Comparison of ENCODE assay signal across 8 cellular contexts in the genomic region with DNA sequence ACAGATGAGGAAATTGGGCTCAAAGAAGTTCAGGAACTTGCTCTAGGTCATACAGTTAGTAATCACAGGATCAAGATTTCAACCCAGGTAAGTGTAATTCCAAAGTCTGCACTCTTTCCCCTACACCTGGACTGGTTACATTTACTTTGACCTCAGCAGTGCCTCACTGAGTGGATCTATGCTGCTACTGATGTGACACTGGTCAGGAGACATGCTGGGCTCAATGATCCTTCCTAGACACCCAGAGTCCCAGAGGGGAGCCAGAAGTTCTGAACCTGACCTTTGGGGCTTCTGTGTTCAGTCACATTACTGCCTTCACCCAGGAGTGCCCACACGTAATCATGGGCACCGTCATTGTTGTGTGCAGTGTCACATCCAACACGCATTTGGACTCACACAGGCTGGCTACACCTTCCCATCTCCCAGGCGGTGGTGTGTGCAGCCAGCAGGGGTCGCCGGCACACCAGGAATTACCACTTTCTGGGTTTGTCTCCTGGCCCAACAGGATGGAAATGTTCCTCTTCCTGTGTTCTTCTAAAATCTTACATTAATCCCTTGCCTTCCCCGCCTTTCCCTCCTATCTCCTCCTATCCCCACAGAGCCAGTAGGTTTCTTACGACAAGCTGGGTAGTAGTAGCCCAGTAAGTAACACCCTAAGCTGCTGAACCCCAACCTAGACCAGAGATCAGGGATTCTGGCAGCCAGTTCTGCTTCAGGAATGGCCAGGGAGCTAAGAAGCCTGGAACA. TPM values are rescaled to one million over a fixed set of nuclear protein-coding genes. Genes with fewer than 3 reads are reported as not detected.
A peak's percentile ranks its signal among the peaks of the same experiment; 100 is the strongest.
DNase-seq lines count a peak whose midpoint lies in the region; ATAC-seq lines count a peak whose summit lies in the region.

No MANE protein-coding gene starts in this region.

- H3K27ac Mint-ChIP-seq in CD8-positive, alpha-beta memory T cell = peak overlapping the region in 1 of 8 donors; percentile 51

- H3K9me3 ChIP-seq in CD8-positive, alpha-beta memory T cell (ENCODE audit: low read length) = no peaks in the 10 kb centered on the region

- ATAC-seq in GM21723 (IDR thresholded peaks at IDR 0.05; ENCODE audit: unreplicated experiment) = no peak

- H3K4me3 ChIP-seq in CD8-positive, alpha-beta memory T cell (ENCODE audit: low read length) = no peak overlapping the region
- no peak overlapping the region for H3K4me3 ChIP-seq in H7 (ENCODE audit: insufficient read depth, low read depth, low read length)

- peaks cover 33 to 88% of the 10 kb centered on the region in 2 donors for H3K27me3 Mint-ChIP-seq in CD8-positive, alpha-beta memory T cell

- no peak overlapping the region for H3K27ac ChIP-seq in CD8-positive, alpha-beta memory T cell (ENCODE audit: low read depth, low read length)
- no peak overlapping the region for H3K27ac ChIP-seq in caudate nucleus (ENCODE audit: low read depth, low read length)

- H3K27me3 ChIP-seq in CD8-positive, alpha-beta memory T cell (ENCODE audit: insufficient read depth, low read length, poor library complexity, severe bottlenecking) = peaks cover 49% of the 10 kb centered on the region
- H3K27me3 ChIP-seq in H7 (ENCODE audit: control insufficient read depth, insufficient read depth, low read length) = peaks cover 41% of the 10 kb centered on the region

- POLR2A ChIA-PET in CD8-positive, alpha-beta memory T cell (lab: Charles Lee) = no interaction called here

- DNase-seq in CD8-positive, alpha-beta memory T cell = peak; percentile 58 to 83 (median 68)
- peak; percentile 79 for DNase-seq in H7
- DNase-seq in NCI-H2227 (lab: John Stamatoyannopoulos, UW; ENCODE audit: unreplicated experiment) = peak; percentile 68
- peak; percentile 66 for DNase-seq in activated CD4-positive, alpha-beta T cell treated with anti-CD3 and anti-CD28 coated beads for 1 hour
- peak in 58 of 61 donors; percentile 32 to 92 (median 70) for DNase-seq in caudate nucleus (lab: John Stamatoyannopoulos, UW)
- DNase-seq in kidney tubule cell (ENCODE audit: low spot score) = peak; percentile 77
- peak; percentile 77 for DNase-seq in stimulated activated CD4-positive, alpha-beta T cell treated with anti-CD3 and anti-CD28 coated beads, Interleukin-4, amount 100 ng/mL, for 1 hour

- H3K4me1 ChIP-seq in CD8-positive, alpha-beta memory T cell (ENCODE audit: insufficient read depth, low read length) = peaks cover 2% of the 10 kb centered on the region

- H3K4me3 Mint-ChIP-seq in CD8-positive, alpha-beta memory T cell = peak overlapping the region in 1 of 7 donors; percentile 14

- no peaks in the 10 kb centered on the region for H3K36me3 ChIP-seq in CD8-positive, alpha-beta memory T cell (ENCODE audit: insufficient read depth, low read length)
- no peaks in the 10 kb centered on the region for H3K36me3 ChIP-seq in H7 (replicated peaks; ENCODE audit: control insufficient read depth, insufficient read depth, low read length)

- no peaks in the 10 kb centered on the region for H3K9me3 Mint-ChIP-seq in CD8-positive, alpha-beta memory T cell

- H3K36me3 Mint-ChIP-seq in CD8-positive, alpha-beta memory T cell = no peaks in the 10 kb centered on the region

- CTCF ChIA-PET in CD8-positive, alpha-beta memory T cell (lab: Charles Lee) = interaction anchor here (0.8 to 9.3 kb wide), 15 partner anchors 12 to 300 kb away, joined by 3 to 238 read pairs (median 5); partner anchors contain the start of gene ATP5MC2

- H3K4me1 Mint-ChIP-seq in CD8-positive, alpha-beta memory T cell = peaks cover 3 to 6% (median 6%) of the 10 kb centered on the region in 3 donors

RNA-seq across cellular contexts. Expression of gene CALCOCO1, which starts 25.6 kb away (rescaled TPM):
- total RNA-seq in CD8-positive, alpha-beta memory T cell = 10 to 100 TPM; 29.5 to 31.4 TPM
- polyA plus RNA-seq in CD8-positive, alpha-beta memory T cell = 73.9 TPM
- 17.3 and 18.7 TPM in 2 replicates for total RNA-seq in H7 (2014; rRNA removed; shearing (Covaris generic))

RNA-seq across cellular contexts. Expression of gene ATP5MC2, which starts 25.8 kb away (rescaled TPM):
- total RNA-seq in CD8-positive, alpha-beta memory T cell = 100 to 1,000 TPM; 342 to 350 TPM
- polyA plus RNA-seq in CD8-positive, alpha-beta memory T cell = 529 TPM
- 382 and 460 TPM in 2 replicates for total RNA-seq in H7 (2014; rRNA removed; shearing (Covaris generic))

RNA-seq across cellular contexts. Expression of gene CISTR, which starts 50.1 kb away (rescaled TPM):
- total RNA-seq in CD8-positive, alpha-beta memory T cell = not detected
- polyA plus RNA-seq in CD8-positive, alpha-beta memory T cell = not detected
- not detected in 2 replicates for total RNA-seq in H7 (2014; rRNA removed; shearing (Covaris generic))
